In the genomic region with DNA sequence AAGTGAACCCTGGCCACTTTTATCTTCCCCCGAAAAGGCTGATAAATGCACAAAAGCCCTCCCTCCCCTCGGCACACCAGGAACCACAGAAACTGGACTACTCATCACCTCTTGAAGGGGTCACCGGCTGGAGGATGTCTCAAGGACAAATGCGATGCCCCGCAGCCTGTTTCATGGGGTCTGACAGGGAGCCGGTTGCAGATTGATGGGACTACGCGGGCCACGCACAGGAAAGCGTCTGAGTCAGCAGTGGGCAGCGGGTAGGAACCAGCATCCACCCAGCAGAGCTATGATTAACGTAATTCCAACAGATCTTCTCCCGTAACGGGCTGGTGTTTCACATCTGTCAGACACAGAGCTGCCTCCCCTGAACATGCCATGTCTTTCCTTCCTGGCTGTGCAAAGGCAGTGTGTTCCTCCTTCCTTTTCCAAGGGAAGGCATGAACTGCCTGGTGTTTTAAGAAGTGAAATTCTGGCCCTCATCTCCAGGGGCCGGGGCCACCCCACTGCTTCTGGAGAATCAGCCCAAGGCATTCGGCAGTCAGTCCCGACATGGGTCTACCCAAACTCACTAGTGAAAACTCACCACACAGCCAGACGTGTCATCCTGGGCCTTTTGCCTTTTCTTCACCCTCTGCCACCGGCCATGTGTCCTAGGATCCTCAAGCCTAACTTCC, we compare ENCODE assay signal across 26 cellular contexts.
A peak's percentile ranks its signal among the peaks of the same experiment; 100 is the strongest.
DNase-seq lines count a peak whose midpoint lies in the region; ATAC-seq, FAIRE-seq and TF ChIP-seq lines count a peak whose summit lies in the region.
"Had no signal": no experiment of that assay in that cellular context is flagged by ENCODE, and none has a peak within 500 bp of the region (broad histone marks: within the 10 kb centered on the region; RNA-seq: fewer than 3 reads in every experiment).

No MANE protein-coding gene starts in this region.

- H3K14ac ChIP-seq in H9 (ENCODE audit: insufficient read depth, low read length) = no peak overlapping the region; the same call in 1 of the 2 replicates

- H3K9me2 ChIP-seq in hepatocyte (replicated peaks; ENCODE audit: insufficient read depth) = no peaks in the 10 kb centered on the region
- H3K9me2 ChIP-seq: SK-N-SH had no signal

- H2BK20ac ChIP-seq in H9 (ENCODE audit: low read depth, low read length, poor library complexity, severe bottlenecking) = no peak overlapping the region

- H3K4me1 Mint-ChIP-seq in H9 = peaks cover under 1 to 4% of the 10 kb centered on the region in 2 experiments; a peak in 2 of 4 replicates
- H3K4me1 Mint-ChIP-seq: activated T-helper 17 cell treated with anti-CD3 and anti-CD28 coated beads, Interleukin-2, amount 50 U/mL, for 72 hours had no signal

- H3T11ph ChIP-seq in H9 (ENCODE audit: low read length) = no peak overlapping the region

- H3K79me2 ChIP-seq in H9 (ENCODE audit: insufficient read depth, low read length) (no peaks in the 10 kb centered on the region), hepatocyte (no peaks in the 10 kb centered on the region), osteoblast (ENCODE audit: insufficient read depth, low read length) (no peaks in the 10 kb centered on the region), mesendoderm (ENCODE audit: control insufficient read depth, insufficient read depth, low read length) (no peaks in the 10 kb centered on the region)

- H3K4me2 ChIP-seq in H9 (ENCODE audit: insufficient read depth, insufficient read length, low read length) (no peak overlapping the region), hepatocyte (no peak overlapping the region), osteoblast (ENCODE audit: insufficient read depth, low read length) (no peak overlapping the region), mesendoderm (ENCODE audit: low read length) (no peak overlapping the region)
- H3K4me2 ChIP-seq: SK-N-SH had no signal

- H2BK120ac ChIP-seq in H9 (ENCODE audit: low read depth, low read length, poor library complexity, severe bottlenecking) (no peak overlapping the region), mesendoderm (ENCODE audit: low read depth, low read length) (no peak overlapping the region)

- peaks cover 3% of the 10 kb centered on the region; the same call in 1 of the 2 replicates for H3K27me3 Mint-ChIP-seq in H9 (ENCODE audit: low read depth)
- H3K27me3 Mint-ChIP-seq: CD4-positive, alpha-beta T cell had no signal

- TF ChIP-seq CTCF in H9 (conservative IDR thresholded peaks at IDR 0.05) = no peak
- TF ChIP-seq CTCF in hepatocyte (IDR thresholded peaks at IDR 0.05; ENCODE audit: poor library complexity) = no peak
- TF ChIP-seq CTCF in osteoblast (IDR thresholded peaks at IDR 0.05; ENCODE audit: extremely low read depth, low read depth, low read length) = no peak

- H2AK5ac ChIP-seq in H9 (ENCODE audit: insufficient read length, low read length) = no peak overlapping the region
- no peak overlapping the region for H2AK5ac ChIP-seq in mesendoderm (ENCODE audit: low read length)

- H2BK12ac ChIP-seq in H9 (ENCODE audit: insufficient read length, low read depth, low read length) = no peak overlapping the region

- H3K56ac ChIP-seq in H9 (ENCODE audit: insufficient read length, low read depth, low read length) (no peak overlapping the region), mesendoderm (ENCODE audit: low read length) (no peak overlapping the region)

- H4K8ac ChIP-seq in H9 (replicated peaks; ENCODE audit: insufficient read length, low read depth, low read length) = no peak overlapping the region
- H4K8ac ChIP-seq in mesendoderm (ENCODE audit: low read depth, low read length) = no peak overlapping the region

- DNase-seq in H9 (no peak), RCC 7860 (ENCODE audit: low spot score) (peak; percentile 50), hepatocyte (ENCODE audit: low spot score) (peak; percentile 41), osteoblast (ENCODE audit: insufficient read length, low spot score, missing footprints) (peak; percentile 60), KG1 (lab: John Stamatoyannopoulos, UW) (no peak), NOMO-1 treated with DMSO at 0.1 percent for 48 hours (lab: John Stamatoyannopoulos, UW; ENCODE audit: unreplicated experiment) (no peak), mesendoderm (no peak)
- DNase-seq: activated CD4-positive, alpha-beta T cell treated with anti-CD3 and anti-CD28 coated beads, Interleukin-2, amount 50 U/mL, for 1 hour; CD4-positive, alpha-beta T cell; central memory CD4-positive, alpha-beta T cell; dermis blood vessel endothelial cell; head of caudate nucleus; KBM-7; left ventricle myocardium superior; midbrain; NCI-H1048; NCI-H1930; SK-N-SH; T-helper 17 cell; transverse colon had no signal

- H3K23ac ChIP-seq in H9 (ENCODE audit: insufficient read length, low read depth, low read length) = no peak overlapping the region
- H3K23ac ChIP-seq in mesendoderm (ENCODE audit: low read length) = no peak overlapping the region

- no peak overlapping the region for H4K91ac ChIP-seq in H9 (ENCODE audit: insufficient read length, low read depth, low read length)

- H2BK5ac ChIP-seq in H9 (ENCODE audit: insufficient read length, low read length) = no peak overlapping the region
- H2BK5ac ChIP-seq in mesendoderm (ENCODE audit: low read length) = no peak overlapping the region

- H3K36me3 Mint-ChIP-seq in H9 (ENCODE audit: insufficient read depth in 1 of 3, low read depth in 3 of 3) = no peaks in the 10 kb centered on the region; a peak in 1 of 7 replicates
- H3K36me3 Mint-ChIP-seq: activated naive CD4-positive, alpha-beta T cell treated with anti-CD3 and anti-CD28 coated beads, Interleukin-2, amount 50 U/mL, for 72 hours had no signal

- H3K4ac ChIP-seq in H9 (ENCODE audit: low read depth, low read length) (no peak overlapping the region), mesendoderm (ENCODE audit: low read depth, low read length) (no peak overlapping the region)

- H3K79me1 ChIP-seq in H9 (ENCODE audit: insufficient read depth, low read depth, low read length, poor library complexity, severe bottlenecking) (no peaks in the 10 kb centered on the region), mesendoderm (ENCODE audit: low read length) (no peaks in the 10 kb centered on the region)

- H3K9me3 ChIP-seq in H9 (ENCODE audit: control insufficient read depth, low read depth, low read length) = no peaks in the 10 kb centered on the region
- no peaks in the 10 kb centered on the region for H3K9me3 ChIP-seq in hepatocyte (ENCODE audit: low read depth)
- no peaks in the 10 kb centered on the region for H3K9me3 ChIP-seq in osteoblast (ENCODE audit: low read depth, low read length)
- H3K9me3 ChIP-seq: prostate gland, SK-N-SH, transverse colon had no signal

- H3K9ac ChIP-seq in H9 (ENCODE audit: extremely low read depth, insufficient read length, low read length) (no peak overlapping the region), mesendoderm (ENCODE audit: low read length) (no peak overlapping the region)
- H3K9ac ChIP-seq: SK-N-SH had no signal

- H3K4me3 Mint-ChIP-seq in H9 = no peak overlapping the region
- H3K4me3 Mint-ChIP-seq: activated T-helper 17 cell treated with anti-CD3 and anti-CD28 coated beads, Interleukin-2, amount 50 U/mL, for 72 hours; CD4-positive, alpha-beta T cell; T-helper 17 cell had no signal

- no peak overlapping the region for H3K18ac ChIP-seq in H9 (ENCODE audit: insufficient read length, low read depth, low read length)
- no peak overlapping the region for H3K18ac ChIP-seq in mesendoderm (ENCODE audit: low read length)

- H3K27me3 ChIP-seq in H9 (ENCODE audit: insufficient read depth, low read length) (no peaks in the 10 kb centered on the region), hepatocyte (no peaks in the 10 kb centered on the region), osteoblast (ENCODE audit: insufficient read depth, low read length) (no peaks in the 10 kb centered on the region), mesendoderm (ENCODE audit: insufficient read depth, low read length, poor library complexity) (no peaks in the 10 kb centered on the region)
- H3K27me3 ChIP-seq: transverse colon had no signal

- H2BK15ac ChIP-seq in H9 (ENCODE audit: low read depth, low read length) (no peak overlapping the region), mesendoderm (replicated peaks; ENCODE audit: low read depth) (no peak overlapping the region)

- no peaks in the 10 kb centered on the region for H3K23me2 ChIP-seq in H9 (ENCODE audit: insufficient read length, low read depth, low read length, poor library complexity, severe bottlenecking)

- peak overlapping the region in 2 of 3 experiments; percentile 29 to 64; a peak in 2 of 7 replicates for H3K27ac Mint-ChIP-seq in H9
- H3K27ac Mint-ChIP-seq: activated naive CD4-positive, alpha-beta T cell treated with anti-CD3 and anti-CD28 coated beads, Interleukin-2, amount 50 U/mL, for 72 hours; activated T-helper 17 cell treated with anti-CD3 and anti-CD28 coated beads, Interleukin-2, amount 50 U/mL, for 72 hours; CD4-positive, alpha-beta T cell; T-helper 17 cell had no signal

- ATAC-seq in HG03135 (IDR thresholded peaks at IDR 0.05; ENCODE audit: unreplicated experiment) = no peak
- ATAC-seq: activated naive CD4-positive, alpha-beta T cell treated with anti-CD3 and anti-CD28 coated beads, Interleukin-2, amount 50 U/mL, for 72 hours; activated T-helper 17 cell treated with anti-CD3 and anti-CD28 coated beads, Interleukin-2, amount 50 U/mL, for 72 hours; left ventricle myocardium superior; T-helper 17 cell had no signal

- WGBS in H9 (ENCODE audit: extremely low coverage, insufficient read length, low lambda C conversion rate) = no CpG with 5 or more reads among the region's 19 CpGs
- WGBS in hepatocyte (ENCODE audit: low lambda C conversion rate, missing lambda C conversion rate) = 58% methylated on average over 19 of the region's 19 CpGs
- no CpG with 5 or more reads among the region's 19 CpGs for WGBS in mesendoderm (ENCODE audit: extremely low coverage, insufficient coverage, low lambda C conversion rate)

- no peaks in the 10 kb centered on the region; a peak in 1 of 5 replicates for H3K9me3 Mint-ChIP-seq in H9
- H3K9me3 Mint-ChIP-seq: activated naive CD4-positive, alpha-beta T cell treated with anti-CD3 and anti-CD28 coated beads, Interleukin-2, amount 50 U/mL, for 72 hours; activated T-helper 17 cell treated with anti-CD3 and anti-CD28 coated beads, Interleukin-2, amount 50 U/mL, for 72 hours; CD4-positive, alpha-beta T cell had no signal

- no peak for FAIRE-seq in RCC 7860 (lab: Jason Lieb, UNC)
- FAIRE-seq: endothelial cell of umbilical vein had no signal

- H3K36me3 ChIP-seq in hepatocyte (replicated peaks; ENCODE audit: insufficient read depth, low read depth) (no peaks in the 10 kb centered on the region), osteoblast (ENCODE audit: insufficient read depth, low read length) (no peaks in the 10 kb centered on the region), mesendoderm (ENCODE audit: control insufficient read depth, insufficient read depth, low read length) (no peaks in the 10 kb centered on the region)
- H3K36me3 ChIP-seq: prostate gland, transverse colon had no signal

- H4K5ac ChIP-seq in H9 (ENCODE audit: insufficient read length, low read depth, low read length) (no peak overlapping the region), mesendoderm (ENCODE audit: low read length) (no peak overlapping the region)

- H3K4me3 ChIP-seq in hepatocyte = no peak overlapping the region
- H3K4me3 ChIP-seq in osteoblast (ENCODE audit: insufficient read depth, low read length) = no peak overlapping the region
- H3K4me3 ChIP-seq in mesendoderm (ENCODE audit: low read length) = no peak overlapping the region
- H3K4me3 ChIP-seq: prostate gland, transverse colon had no signal

- H2AFZ ChIP-seq in H9 (ENCODE audit: low read length) = no peak overlapping the region
- no peak overlapping the region for H2AFZ ChIP-seq in hepatocyte
- no peak overlapping the region for H2AFZ ChIP-seq in osteoblast (ENCODE audit: low read length)

- no peaks in the 10 kb centered on the region for H4K20me1 ChIP-seq in H9 (ENCODE audit: control insufficient read depth, insufficient read depth, insufficient read length)
- no peaks in the 10 kb centered on the region for H4K20me1 ChIP-seq in hepatocyte (ENCODE audit: insufficient read depth, poor library complexity, severe bottlenecking)
- H4K20me1 ChIP-seq in osteoblast (ENCODE audit: insufficient read depth, low read length) = no peaks in the 10 kb centered on the region

- H3K27ac ChIP-seq in H9 (ENCODE audit: insufficient read length, low read depth, low read length) (no peak overlapping the region), hepatocyte (no peak overlapping the region), osteoblast (ENCODE audit: low read depth, low read length) (no peak overlapping the region), mesendoderm (ENCODE audit: low read depth, low read length) (no peak overlapping the region)
- H3K27ac ChIP-seq: prostate gland, RWPE1, transverse colon had no signal

- H3K4me1 ChIP-seq in H9 (ENCODE audit: insufficient read depth, low read length) (no peaks in the 10 kb centered on the region), hepatocyte (ENCODE audit: insufficient read depth) (peaks cover 23% of the 10 kb centered on the region), osteoblast (ENCODE audit: insufficient read depth, low read length) (no peaks in the 10 kb centered on the region), mesendoderm (ENCODE audit: control insufficient read depth, low read depth, low read length) (no peaks in the 10 kb centered on the region)
- H3K4me1 ChIP-seq: prostate gland had no signal

Comparison
In these comparisons a context has a peak if more than half of its experiments do, and no peak if none do; other contexts are left out.
1. DNase-seq: peak in RCC 7860 (single experiment), hepatocyte (single experiment) and osteoblast (single experiment); none in H9 (single experiment), KG1 (single experiment), NOMO-1 treated with DMSO at 0.1 percent for 48 hours (single experiment) and mesendoderm (single experiment).